Comparison of ENCODE assay signal across 1 cellular context in genomic region chr1:229360417-229360816, GRCh38.
TF ChIP-seq lines count a peak whose summit lies in the region.

No MANE protein-coding gene starts in this region.

TF ChIP-seq in WTC11, 78 proteins besides CTCF, POLR2A, EP300 and RAD21 (continued from another document):
- TF ChIP-seq ATF2 (CRISPR knock-in tag; IDR thresholded peaks at IDR 0.05; ENCODE audit: borderline replicate concordance, low read depth) (no peak), PREB (CRISPR knock-in tag; IDR thresholded peaks at IDR 0.05; ENCODE audit: borderline replicate concordance) (no peak), ETV6 (CRISPR knock-in tag; IDR thresholded peaks at IDR 0.05) (no peak), HMGXB4 (CRISPR knock-in tag; IDR thresholded peaks at IDR 0.05) (no peak), MYBL2 (CRISPR knock-in tag; IDR thresholded peaks at IDR 0.05) (no peak), SMAD3 (CRISPR knock-in tag; IDR thresholded peaks at IDR 0.05; ENCODE audit: borderline replicate concordance) (no peak), MAX (CRISPR knock-in tag; IDR thresholded peaks at IDR 0.05) (no peak), FOXK1 (CRISPR knock-in tag; IDR thresholded peaks at IDR 0.05) (no peak), SMAD4 (CRISPR knock-in tag; IDR thresholded peaks at IDR 0.05) (no peak), CREB1 (CRISPR knock-in tag; IDR thresholded peaks at IDR 0.05) (no peak), ZNF396 (CRISPR knock-in tag; IDR thresholded peaks at IDR 0.05; ENCODE audit: borderline replicate concordance) (no peak)
